ENCODE assay signal across 12 cellular contexts in genomic region chr14:94345344-94346072, GRCh38. TPM values are rescaled to one million over a fixed set of nuclear protein-coding genes. Genes with fewer than 3 reads are reported as not detected.
DNase-seq lines count a peak whose midpoint lies in the region; ATAC-seq and TF ChIP-seq lines count a peak whose summit lies in the region.
"Had no signal": no experiment of that assay in that cellular context is flagged by ENCODE, and none has a peak within 500 bp of the region (broad histone marks: within the 10 kb centered on the region; RNA-seq: fewer than 3 reads in every experiment).

No MANE protein-coding gene starts in this region.

- H3K4me3 Mint-ChIP-seq in activated T-cell treated with anti-CD3 and anti-CD28 coated beads, Interleukin-2, amount 50 U/mL, for 72 hours: no peak overlapping the region

- H3K9me3 Mint-ChIP-seq in activated T-cell treated with anti-CD3 and anti-CD28 coated beads, Interleukin-2, amount 50 U/mL, for 72 hours: peaks cover 4 to 8% of the 10 kb centered on the region in 2 donors

- peaks cover 31% of the 10 kb centered on the region for H3K4me1 Mint-ChIP-seq in activated T-cell treated with anti-CD3 and anti-CD28 coated beads, Interleukin-2, amount 50 U/mL, for 72 hours (ENCODE audit: low read depth)

- ATAC-seq in activated T-cell treated with anti-CD3 and anti-CD28 coated beads, Interleukin-2, amount 50 U/mL, for 72 hours (replicated peaks in 1 of 2): peak in 1 of 2 donors; percentile 6

- peak overlapping the region; percentile 58 for H3K27ac Mint-ChIP-seq in activated T-cell treated with anti-CD3 and anti-CD28 coated beads, Interleukin-2, amount 50 U/mL, for 72 hours

- H3K27ac ChIP-seq in temporal lobe (ENCODE audit: low read depth, low read length): peak overlapping the region; percentile 14
- H3K27ac ChIP-seq: ovary had no signal

- peaks cover 33% of the 10 kb centered on the region for H3K27me3 Mint-ChIP-seq in activated T-cell treated with anti-CD3 and anti-CD28 coated beads, Interleukin-2, amount 50 U/mL, for 72 hours (ENCODE audit: low read depth)

- TF ChIP-seq CTCF in foreskin fibroblast (IDR thresholded peaks at IDR 0.05; ENCODE audit: low read depth, low read length): no peak

- no peak overlapping the region for H3K4me3 ChIP-seq in foreskin fibroblast (ENCODE audit: low read depth in 1 of 2, low read length in 2 of 2)
- H3K4me3 ChIP-seq: ovary had no signal

- peaks cover 11 to 13% of the 10 kb centered on the region in 2 donors for H3K36me3 Mint-ChIP-seq in activated T-cell treated with anti-CD3 and anti-CD28 coated beads, Interleukin-2, amount 50 U/mL, for 72 hours (ENCODE audit: insufficient read depth in 2 of 2)

- DNase-seq in activated T-cell treated with anti-CD3 and anti-CD28 coated beads, Interleukin-2, amount 50 U/mL, for 72 hours: no peak
- DNase-seq in activated T-cell treated with anti-CD3 and anti-CD28 coated beads for 4 hours: no peak
- DNase-seq in SW480 (ENCODE audit: low spot score): peak; percentile 89
- DNase-seq in foreskin fibroblast: peak; percentile 90 to 96
- DNase-seq in NCI-H82 treated with DMSO at 0.1 percent for 48 hours (lab: John Stamatoyannopoulos, UW; ENCODE audit: unreplicated experiment): no peak
- DNase-seq in Ammon's horn (ENCODE audit: low spot score): no peak
- no peak for DNase-seq in activated CD8-positive, alpha-beta memory T cell treated with anti-CD3 and anti-CD28 coated beads, Interleukin-2, amount 50 U/mL, for 48 hours
- DNase-seq: BE2C, hippocampal formation, NCI-H2029, ovary had no signal

RNA-seq across cellular contexts. Expression of gene SERPINA2, which starts 21.0 kb away (rescaled TPM):
- total RNA-seq in activated T-cell treated with anti-CD3 and anti-CD28 coated beads, Interleukin-2, amount 50 U/mL, for 72 hours: not detected
- total RNA-seq in temporal lobe: not detected
- total RNA-seq: ovary had no signal

RNA-seq across cellular contexts. Expression of gene SERPINA6, which starts 22.4 kb away (rescaled TPM):
- total RNA-seq in activated T-cell treated with anti-CD3 and anti-CD28 coated beads, Interleukin-2, amount 50 U/mL, for 72 hours: not detected
- total RNA-seq in temporal lobe: not detected

RNA-seq across cellular contexts. Expression of gene SERPINA1, which starts 42.9 kb away (rescaled TPM):
- 10 to 100 TPM; 20.3 to 68.9 TPM for total RNA-seq in activated T-cell treated with anti-CD3 and anti-CD28 coated beads, Interleukin-2, amount 50 U/mL, for 72 hours
- total RNA-seq in temporal lobe: 1.5 TPM

RNA-seq across cellular contexts. Expression of gene SERPINA10, which starts 52.4 kb away (rescaled TPM):
- not detected for total RNA-seq in activated T-cell treated with anti-CD3 and anti-CD28 coated beads, Interleukin-2, amount 50 U/mL, for 72 hours
- total RNA-seq in temporal lobe: not detected

Comparison
In these comparisons a context has a peak if more than half of its experiments do, and no peak if none do; other contexts are left out.
1. DNase-seq: peak in SW480 (single experiment) and foreskin fibroblast (2 of 2); none in activated T-cell treated with anti-CD3 and anti-CD28 coated beads, Interleukin-2, amount 50 U/mL, for 72 hours (0 of 2), activated T-cell treated with anti-CD3 and anti-CD28 coated beads for 4 hours (single experiment), NCI-H82 treated with DMSO at 0.1 percent for 48 hours (single experiment), Ammon's horn (single experiment) and activated CD8-positive, alpha-beta memory T cell treated with anti-CD3 and anti-CD28 coated beads, Interleukin-2, amount 50 U/mL, for 48 hours (single experiment).